ENCODE assay signal across 4 cellular contexts in the genomic region with DNA sequence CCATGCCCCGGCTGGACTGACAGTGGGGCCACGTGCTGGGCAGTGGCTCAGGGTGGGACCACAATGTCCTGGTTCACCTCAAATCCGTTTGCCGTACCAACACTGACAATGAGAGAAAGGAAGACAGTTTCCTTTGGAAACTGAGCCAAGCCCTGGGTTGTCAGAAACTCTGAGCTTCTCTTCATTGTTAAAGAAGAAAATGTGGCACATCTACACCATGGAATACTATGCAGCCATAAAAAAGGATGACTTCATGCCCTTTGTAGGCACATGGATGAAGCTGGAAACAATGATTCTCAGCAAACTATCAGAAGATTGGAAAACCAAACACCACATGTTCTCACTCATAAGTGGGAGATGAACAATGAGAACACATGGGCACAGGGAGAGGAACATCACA. TPM values are rescaled to one million over a fixed set of nuclear protein-coding genes. Genes with fewer than 3 reads are reported as not detected.
"Had no signal": no experiment of that assay in that cellular context is flagged by ENCODE, and none has a peak within 500 bp of the region (broad histone marks: within the 10 kb centered on the region; RNA-seq: fewer than 3 reads in every experiment).

No MANE protein-coding gene starts in this region.

RNA-seq across cellular contexts. Expression of gene RFPL4A, which starts 2.1 kb away (rescaled TPM):
- total RNA-seq: LHCN-M2, M059J, MCF 10A, NCI-H460 had no signal

RNA-seq across cellular contexts. Expression of gene RFPL4AL1, which starts 12.1 kb away (rescaled TPM):
- total RNA-seq: LHCN-M2, M059J, MCF 10A, NCI-H460 had no signal

RNA-seq across cellular contexts. Expression of gene NLRP9, which starts 18.6 kb away (rescaled TPM):
- total RNA-seq: LHCN-M2, M059J, MCF 10A, NCI-H460 had no signal
